In genomic region chr17:55321507-55322064, GRCh38 we compare ENCODE assay signal across 1 cellular context.
TF ChIP-seq lines count a peak whose summit lies in the region.

No MANE protein-coding gene starts in this region.

TF ChIP-seq in K562, 482 proteins besides CTCF, POLR2A, EP300 and RAD21 (continued from another document):
- TF ChIP-seq, protein P1, sequence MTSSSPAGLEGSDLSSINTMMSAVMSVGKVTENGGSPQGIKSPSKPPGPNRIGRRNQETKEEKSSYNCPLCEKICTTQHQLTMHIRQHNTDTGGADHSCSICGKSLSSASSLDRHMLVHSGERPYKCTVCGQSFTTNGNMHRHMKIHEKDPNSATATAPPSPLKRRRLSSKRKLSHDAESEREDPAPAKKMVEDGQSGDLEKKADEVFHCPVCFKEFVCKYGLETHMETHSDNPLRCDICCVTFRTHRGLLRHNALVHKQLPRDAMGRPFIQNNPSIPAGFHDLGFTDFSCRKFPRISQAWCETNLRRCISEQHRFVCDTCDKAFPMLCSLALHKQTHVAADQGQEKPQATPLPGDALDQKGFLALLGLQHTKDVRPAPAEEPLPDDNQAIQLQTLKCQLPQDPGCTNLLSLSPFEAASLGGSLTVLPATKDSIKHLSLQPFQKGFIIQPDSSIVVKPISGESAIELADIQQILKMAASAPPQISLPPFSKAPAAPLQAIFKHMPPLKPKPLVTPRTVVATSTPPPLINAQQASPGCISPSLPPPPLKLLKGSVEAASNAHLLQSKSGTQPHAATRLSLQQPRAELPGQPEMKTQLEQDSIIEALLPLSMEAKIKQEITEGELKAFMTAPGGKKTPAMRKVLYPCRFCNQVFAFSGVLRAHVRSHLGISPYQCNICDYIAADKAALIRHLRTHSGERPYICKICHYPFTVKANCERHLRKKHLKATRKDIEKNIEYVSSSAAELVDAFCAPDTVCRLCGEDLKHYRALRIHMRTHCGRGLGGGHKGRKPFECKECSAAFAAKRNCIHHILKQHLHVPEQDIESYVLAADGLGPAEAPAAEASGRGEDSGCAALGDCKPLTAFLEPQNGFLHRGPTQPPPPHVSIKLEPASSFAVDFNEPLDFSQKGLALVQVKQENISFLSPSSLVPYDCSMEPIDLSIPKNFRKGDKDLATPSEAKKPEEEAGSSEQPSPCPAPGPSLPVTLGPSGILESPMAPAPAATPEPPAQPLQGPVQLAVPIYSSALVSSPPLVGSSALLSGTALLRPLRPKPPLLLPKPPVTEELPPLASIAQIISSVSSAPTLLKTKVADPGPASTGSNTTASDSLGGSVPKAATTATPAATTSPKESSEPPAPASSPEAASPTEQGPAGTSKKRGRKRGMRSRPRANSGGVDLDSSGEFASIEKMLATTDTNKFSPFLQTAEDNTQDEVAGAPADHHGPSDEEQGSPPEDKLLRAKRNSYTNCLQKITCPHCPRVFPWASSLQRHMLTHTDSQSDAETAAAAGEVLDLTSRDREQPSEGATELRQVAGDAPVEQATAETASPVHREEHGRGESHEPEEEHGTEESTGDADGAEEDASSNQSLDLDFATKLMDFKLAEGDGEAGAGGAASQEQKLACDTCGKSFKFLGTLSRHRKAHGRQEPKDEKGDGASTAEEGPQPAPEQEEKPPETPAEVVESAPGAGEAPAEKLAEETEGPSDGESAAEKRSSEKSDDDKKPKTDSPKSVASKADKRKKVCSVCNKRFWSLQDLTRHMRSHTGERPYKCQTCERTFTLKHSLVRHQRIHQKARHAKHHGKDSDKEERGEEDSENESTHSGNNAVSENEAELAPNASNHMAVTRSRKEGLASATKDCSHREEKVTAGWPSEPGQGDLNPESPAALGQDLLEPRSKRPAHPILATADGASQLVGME (CRISPR knock-in tag; IDR thresholded peaks at IDR 0.05), result no peak
- TF ChIP-seq, protein P2, sequence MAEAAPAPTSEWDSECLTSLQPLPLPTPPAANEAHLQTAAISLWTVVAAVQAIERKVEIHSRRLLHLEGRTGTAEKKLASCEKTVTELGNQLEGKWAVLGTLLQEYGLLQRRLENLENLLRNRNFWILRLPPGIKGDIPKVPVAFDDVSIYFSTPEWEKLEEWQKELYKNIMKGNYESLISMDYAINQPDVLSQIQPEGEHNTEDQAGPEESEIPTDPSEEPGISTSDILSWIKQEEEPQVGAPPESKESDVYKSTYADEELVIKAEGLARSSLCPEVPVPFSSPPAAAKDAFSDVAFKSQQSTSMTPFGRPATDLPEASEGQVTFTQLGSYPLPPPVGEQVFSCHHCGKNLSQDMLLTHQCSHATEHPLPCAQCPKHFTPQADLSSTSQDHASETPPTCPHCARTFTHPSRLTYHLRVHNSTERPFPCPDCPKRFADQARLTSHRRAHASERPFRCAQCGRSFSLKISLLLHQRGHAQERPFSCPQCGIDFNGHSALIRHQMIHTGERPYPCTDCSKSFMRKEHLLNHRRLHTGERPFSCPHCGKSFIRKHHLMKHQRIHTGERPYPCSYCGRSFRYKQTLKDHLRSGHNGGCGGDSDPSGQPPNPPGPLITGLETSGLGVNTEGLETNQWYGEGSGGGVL (CRISPR knock-in tag; IDR thresholded peaks at IDR 0.05), result no peak
